8 cellular contexts compared by ENCODE assay signal in genomic region chr10:50260791-50261281, GRCh38. TPM values are rescaled to one million over a fixed set of nuclear protein-coding genes. Genes with fewer than 3 reads are reported as not detected.
DNase-seq lines count a peak whose midpoint lies in the region; ATAC-seq and TF ChIP-seq lines count a peak whose summit lies in the region.

No MANE protein-coding gene starts in this region.

- peak; percentile 17 for DNase-seq in stimulated activated CD4-positive, alpha-beta T cell treated with anti-CD3 and anti-CD28 coated beads, Interleukin-4, amount 100 ng/mL, for 24 hours
- DNase-seq in stimulated activated CD4-positive, alpha-beta T cell treated with anti-CD3 and anti-CD28 coated beads, Interleukin-12 subunit alpha, Interleukin-12 subunit beta, amount 100 ng/mL, for 4 hours = no peak
- DNase-seq in T-cell (peak in 1 of 34 experiments; percentile 6), stromal cell of bone marrow (ENCODE audit: low read depth) (peak; percentile 26), COLO829 (ENCODE audit: low spot score) (no peak), posterior vena cava (ENCODE audit: low spot score) (no peak), type B pancreatic cell (ENCODE audit: extremely low spot score, unreplicated experiment) (no peak)

- H3K27me3 Mint-ChIP-seq in T-cell (peaks cover 35 to 41% of the 10 kb centered on the region in 2 donors), type B pancreatic cell (peaks cover 22% of the 10 kb centered on the region)

- H3K4me1 Mint-ChIP-seq in T-cell (peaks cover 0 to 21% (median 4%) of the 10 kb centered on the region in 3 donors), type B pancreatic cell (ENCODE audit: unreplicated experiment) (no peaks in the 10 kb centered on the region)

- intact Hi-C loops in posterior vena cava (cut with DNase I) = no loop called here

- H3K9me3 Mint-ChIP-seq in T-cell (peaks cover 0 to 3% (median 0%) of the 10 kb centered on the region in 3 donors), type B pancreatic cell (no peaks in the 10 kb centered on the region)

- no peak overlapping the region for H3K4me3 Mint-ChIP-seq in T-cell
- no peak overlapping the region for H3K4me3 Mint-ChIP-seq in type B pancreatic cell

- H3K27ac Mint-ChIP-seq in T-cell (no peak overlapping the region), type B pancreatic cell (no peak overlapping the region)

- POLR2A ChIA-PET in T-cell (lab: Charles Lee) = no interaction called here

- ATAC-seq in HG03025 (IDR thresholded peaks at IDR 0.05; ENCODE audit: low FRiP score, unreplicated experiment) (peak; percentile 97), T-cell (replicated peaks in 1 of 4) (peak; percentile 23 to 70 (median 44))

- H3K36me3 Mint-ChIP-seq in T-cell (no peaks in the 10 kb centered on the region), type B pancreatic cell (no peaks in the 10 kb centered on the region)

- CTCF ChIA-PET in T-cell (lab: Charles Lee) = no interaction called here

- TF ChIP-seq CTCF in type B pancreatic cell (conservative IDR thresholded peaks at IDR 0.05) = no peak

RNA-seq across cellular contexts. Expression of gene ASAH2, which starts 9.5 kb away (rescaled TPM):
- 1 to 10 TPM; 2.8 to 3.7 (median 3.4) TPM for total RNA-seq in T-cell
- 1 to 10 TPM; 1.9 to 2.6 TPM for total RNA-seq in posterior vena cava
- total RNA-seq in type B pancreatic cell (ENCODE audit: low replicate concordance) = 5.1 and 5.4 TPM in 2 replicates

Comparison
In these comparisons a context has a peak if more than half of its experiments do, and no peak if none do; other contexts are left out.
1. DNase-seq: peak in stimulated activated CD4-positive, alpha-beta T cell treated with anti-CD3 and anti-CD28 coated beads, Interleukin-4, amount 100 ng/mL, for 24 hours (single experiment) and stromal cell of bone marrow (single experiment); none in stimulated activated CD4-positive, alpha-beta T cell treated with anti-CD3 and anti-CD28 coated beads, Interleukin-12 subunit alpha, Interleukin-12 subunit beta, amount 100 ng/mL, for 4 hours (single experiment), COLO829 (single experiment), posterior vena cava (single experiment) and type B pancreatic cell (single experiment).